Comparison of ENCODE assay signal across 14 cellular contexts in the genomic region with DNA sequence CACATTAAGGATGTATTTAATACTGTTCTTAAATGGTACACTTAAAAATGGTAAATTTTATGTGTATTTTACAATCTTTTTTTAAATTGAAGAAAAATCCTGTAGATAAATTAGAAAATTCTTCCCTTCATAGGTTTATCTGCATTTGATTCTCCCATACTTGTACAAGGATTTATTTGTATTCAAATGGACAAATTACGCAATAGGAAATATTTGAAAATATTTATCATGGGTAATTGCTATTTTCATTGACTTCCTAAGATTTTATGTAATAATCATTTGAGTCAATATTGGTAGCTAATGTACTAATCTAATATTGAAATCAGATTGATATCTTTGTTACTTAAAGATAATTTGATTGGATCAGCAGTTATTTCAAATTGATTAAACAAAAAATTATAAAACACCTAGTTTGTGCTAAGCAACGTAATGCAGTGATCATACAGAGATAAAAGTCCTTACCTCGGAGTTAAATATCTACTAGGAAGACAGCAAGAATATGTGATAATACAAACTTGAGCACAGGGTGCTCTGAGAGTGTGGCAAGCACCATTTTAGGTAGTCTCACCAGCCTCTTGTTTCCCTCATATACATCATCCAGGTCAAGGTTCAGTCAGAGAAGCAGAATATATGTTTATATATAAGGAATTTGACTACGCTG. TPM values are rescaled to one million over a fixed set of nuclear protein-coding genes. Genes with fewer than 3 reads are reported as not detected.
A peak's percentile ranks its signal among the peaks of the same experiment; 100 is the strongest.
DNase-seq lines count a peak whose midpoint lies in the region; ATAC-seq, FAIRE-seq and TF ChIP-seq lines count a peak whose summit lies in the region.
"Had no signal": no experiment of that assay in that cellular context is flagged by ENCODE, and none has a peak within 500 bp of the region (broad histone marks: within the 10 kb centered on the region; RNA-seq: fewer than 3 reads in every experiment).

No MANE protein-coding gene starts in this region.

- DNase-seq in CD4-positive, alpha-beta T cell, result no peak
- DNase-seq in astrocyte (ENCODE audit: low read depth), result no peak
- no peak for DNase-seq in naive B cell
- no peak for DNase-seq in colonic mucosa
- no peak for DNase-seq in effector memory CD8-positive, alpha-beta T cell
- no peak for DNase-seq in anterior cingulate cortex (lab: John Stamatoyannopoulos, UW)
- DNase-seq in mucosa of gallbladder (ENCODE audit: low spot score), result no peak
- DNase-seq: NCI-H1436 treated with DMSO at 0.1 percent for 48 hours, NCI-H2081 had no signal

- H3K4me3 ChIP-seq in astrocyte (ENCODE audit: insufficient read depth, low read depth, low read length), result no peak overlapping the region
- H3K4me3 ChIP-seq in colonic mucosa, result no peak overlapping the region
- H3K4me3 ChIP-seq: BLaER1, HAP-1 had no signal

- POLR2A ChIA-PET in CD4-positive, alpha-beta T cell (lab: Charles Lee), result interaction anchor here (2.3 kb wide), 1 partner anchor 14 kb away, joined by 7 read pairs; no protein-coding TSS in a partner anchor

- no peak overlapping the region for H3K4me3 Mint-ChIP-seq in CD4-positive, alpha-beta T cell
- H3K4me3 Mint-ChIP-seq in astrocyte (ENCODE audit: unreplicated experiment) (no peak overlapping the region), naive B cell (no peak overlapping the region)
- no peak overlapping the region for H3K4me3 Mint-ChIP-seq in effector memory CD8-positive, alpha-beta T cell
- H3K4me3 Mint-ChIP-seq: IgD-negative memory B cell had no signal

- FAIRE-seq in A204.1 (lab: Jason Lieb, UNC) (peak; percentile 3), astrocyte (lab: Jason Lieb, UNC) (no peak)

- ATAC-seq in CD4-positive, alpha-beta T cell (ENCODE audit: poor library complexity), result no peak
- ATAC-seq in naive B cell (ENCODE audit: low read depth in 2 of 2), result no peak
- no peak for ATAC-seq in effector memory CD8-positive, alpha-beta T cell (replicated peaks)

- peak overlapping the region; percentile 3 for H3K4me2 ChIP-seq in astrocyte (ENCODE audit: low read length)
- H3K4me2 ChIP-seq: BLaER1 had no signal

- H3K36me3 ChIP-seq in astrocyte (ENCODE audit: insufficient read depth, low read length), result peaks cover 32% of the 10 kb centered on the region
- peaks cover 7% of the 10 kb centered on the region for H3K36me3 ChIP-seq in colonic mucosa

- no peaks in the 10 kb centered on the region for H3K9me3 ChIP-seq in CD4-positive, alpha-beta T cell (ENCODE audit: control insufficient read depth, low read length)
- H3K9me3 ChIP-seq in astrocyte (ENCODE audit: insufficient read depth, low read depth, low read length) (no peaks in the 10 kb centered on the region), colonic mucosa (no peaks in the 10 kb centered on the region)
- H3K9me3 ChIP-seq: BLaER1, HAP-1 had no signal

- peaks cover 15% of the 10 kb centered on the region for H4K20me1 ChIP-seq in astrocyte (ENCODE audit: insufficient read depth, low read length)
- H4K20me1 ChIP-seq: BLaER1 had no signal

- CTCF ChIA-PET in CD4-positive, alpha-beta T cell (lab: Charles Lee), result no interaction called here

- H3K27me3 ChIP-seq in CD4-positive, alpha-beta T cell (ENCODE audit: control insufficient read depth, insufficient read depth, low read length), result no peaks in the 10 kb centered on the region
- H3K27me3 ChIP-seq in astrocyte (ENCODE audit: insufficient read depth, low read length) (no peaks in the 10 kb centered on the region), colonic mucosa (no peaks in the 10 kb centered on the region)
- H3K27me3 ChIP-seq: BLaER1 had no signal

- peaks cover 9% of the 10 kb centered on the region for H3K4me1 ChIP-seq in astrocyte (ENCODE audit: insufficient read depth, low read length)
- H3K4me1 ChIP-seq in colonic mucosa, result no peaks in the 10 kb centered on the region
- H3K4me1 ChIP-seq: BLaER1, HAP-1 had no signal

- intact Hi-C loops in CD4-positive, alpha-beta T cell (cut with DNase I, micrococcal nuclease), result no loop called here
- intact Hi-C loops in colonic mucosa (cut with DNase I), result no loop called here

- no peaks in the 10 kb centered on the region for H3K27me3 Mint-ChIP-seq in CD4-positive, alpha-beta T cell
- no peaks in the 10 kb centered on the region for H3K27me3 Mint-ChIP-seq in astrocyte (ENCODE audit: low read depth, unreplicated experiment)
- H3K27me3 Mint-ChIP-seq in naive B cell, result no peaks in the 10 kb centered on the region
- H3K27me3 Mint-ChIP-seq in effector memory CD8-positive, alpha-beta T cell, result no peaks in the 10 kb centered on the region
- H3K27me3 Mint-ChIP-seq: IgD-negative memory B cell had no signal

- H3K79me2 ChIP-seq in astrocyte (ENCODE audit: insufficient read depth, low read length), result no peaks in the 10 kb centered on the region

- H3K27ac Mint-ChIP-seq in CD4-positive, alpha-beta T cell, result peak overlapping the region; percentile 18
- H3K27ac Mint-ChIP-seq in astrocyte (ENCODE audit: unreplicated experiment) (no peak overlapping the region), naive B cell (peak overlapping the region in 4 of 6 donors; percentile 19 to 81 (median 60))
- no peak overlapping the region for H3K27ac Mint-ChIP-seq in effector memory CD8-positive, alpha-beta T cell

- H3K27ac ChIP-seq in CD4-positive, alpha-beta T cell (ENCODE audit: low read depth, low read length), result no peak overlapping the region
- no peak overlapping the region for H3K27ac ChIP-seq in astrocyte (ENCODE audit: low read depth, low read length)
- no peak overlapping the region for H3K27ac ChIP-seq in colonic mucosa
- H3K27ac ChIP-seq: BLaER1 had no signal

- peaks cover 78% of the 10 kb centered on the region for H3K36me3 Mint-ChIP-seq in CD4-positive, alpha-beta T cell (ENCODE audit: low read depth)
- peaks cover 3% of the 10 kb centered on the region for H3K36me3 Mint-ChIP-seq in astrocyte (ENCODE audit: low read depth, unreplicated experiment)
- peaks cover 33% of the 10 kb centered on the region in 2 donors for H3K36me3 Mint-ChIP-seq in naive B cell
- peaks cover 47% of the 10 kb centered on the region for H3K36me3 Mint-ChIP-seq in effector memory CD8-positive, alpha-beta T cell (ENCODE audit: insufficient read depth)

- H3K4me1 Mint-ChIP-seq in CD4-positive, alpha-beta T cell (ENCODE audit: low read depth), result peaks cover 23% of the 10 kb centered on the region
- H3K4me1 Mint-ChIP-seq in astrocyte (ENCODE audit: low read depth, unreplicated experiment), result no peaks in the 10 kb centered on the region
- H3K4me1 Mint-ChIP-seq in naive B cell, result peaks cover 2 to 19% (median 10%) of the 10 kb centered on the region in 3 donors
- H3K4me1 Mint-ChIP-seq in effector memory CD8-positive, alpha-beta T cell (ENCODE audit: low read depth in 2 of 2), result peaks cover 8 to 13% of the 10 kb centered on the region in 2 donors

- no peak for TF ChIP-seq CTCF in CD4-positive, alpha-beta T cell (IDR thresholded peaks at IDR 0.05)
- TF ChIP-seq CTCF in astrocyte (IDR thresholded peaks at IDR 0.05; ENCODE audit: insufficient read depth, low read depth, low read length) (no peak), colonic mucosa (IDR thresholded peaks at IDR 0.05) (no peak)

- no peaks in the 10 kb centered on the region for H3K9me3 Mint-ChIP-seq in CD4-positive, alpha-beta T cell
- H3K9me3 Mint-ChIP-seq in astrocyte (ENCODE audit: unreplicated experiment), result no peaks in the 10 kb centered on the region
- H3K9me3 Mint-ChIP-seq in naive B cell, result no peaks in the 10 kb centered on the region
- no peaks in the 10 kb centered on the region for H3K9me3 Mint-ChIP-seq in effector memory CD8-positive, alpha-beta T cell
- H3K9me3 Mint-ChIP-seq: IgD-negative memory B cell had no signal

- H2AFZ ChIP-seq in astrocyte (ENCODE audit: low read depth, low read length), result no peak overlapping the region

- H3K9ac ChIP-seq in astrocyte (ENCODE audit: low read length) (no peak overlapping the region), colonic mucosa (ENCODE audit: low read depth in 2 of 2, low read length in 2 of 2) (no peak overlapping the region)
- H3K9ac ChIP-seq: BLaER1 had no signal

RNA-seq across cellular contexts. Expression of gene C1orf162, which starts 11.3 kb away (rescaled TPM):
- 10 to 100 TPM; 21.0 to 22.1 TPM for total RNA-seq in CD4-positive, alpha-beta T cell
- 0.75 TPM in 1 of 2 replicates, not detected in the other for total RNA-seq in astrocyte
- 100 to 1,000 TPM; 349 to 661 (median 403) TPM for polyA plus RNA-seq in naive B cell (ENCODE audit: low read depth in 6 of 6)
- total RNA-seq in colonic mucosa, result 1 to 10 TPM; 2.8 to 3.3 TPM
- 17.2 TPM for total RNA-seq in mucosa of gallbladder
- total RNA-seq: SK-MEL-5 had no signal

RNA-seq across cellular contexts. Expression of gene ATP5PB, which starts 13.2 kb away (rescaled TPM):
- 10 to 100 TPM; 47.3 to 51.5 TPM for total RNA-seq in CD4-positive, alpha-beta T cell
- total RNA-seq in astrocyte (196 and 214 TPM in 2 replicates), colonic mucosa (100 to 1,000 TPM; 488 to 502 TPM), mucosa of gallbladder (192 TPM)
- 100 to 1,000 TPM; 356 to 441 (median 405) TPM for polyA plus RNA-seq in naive B cell (ENCODE audit: low read depth in 6 of 6)

RNA-seq across cellular contexts. Expression of gene WDR77, which starts 13.4 kb away (rescaled TPM):
- 10 to 100 TPM; 12.4 to 15.1 TPM for total RNA-seq in CD4-positive, alpha-beta T cell
- 39.3 and 49.1 TPM in 2 replicates for total RNA-seq in astrocyte
- polyA plus RNA-seq in naive B cell (ENCODE audit: low read depth in 6 of 6), result 10 to 100 TPM; 46.4 to 61.2 (median 54.8) TPM
- 10 to 100 TPM; 19.9 to 42.0 TPM for total RNA-seq in colonic mucosa
- total RNA-seq in mucosa of gallbladder, result 25.6 TPM

RNA-seq across cellular contexts. Expression of gene OVGP1, which starts 35.0 kb away (rescaled TPM):
- 10 to 100 TPM; 10.2 to 11.7 TPM for total RNA-seq in CD4-positive, alpha-beta T cell
- total RNA-seq in astrocyte (1.2 and 2.3 TPM in 2 replicates), colonic mucosa (1 to 10 TPM; 1.7 to 2.2 TPM), mucosa of gallbladder (1.2 TPM)
- polyA plus RNA-seq in naive B cell (ENCODE audit: low read depth in 6 of 6), result 1 to 10 TPM in 2 of 6 donors, under 1 TPM in 4; 0.51 to 2.7 (median 0.71) TPM

RNA-seq across cellular contexts. Expression of gene ADORA3, which starts 40.9 kb away (rescaled TPM):
- not detected for total RNA-seq in CD4-positive, alpha-beta T cell
- total RNA-seq in astrocyte (not detected in 2 replicates), colonic mucosa (1 to 10 TPM; 1.2 to 1.3 TPM), mucosa of gallbladder (15.8 TPM)
- under 1 TPM in 2 of 6 donors, not detected in 4; 0.23 to 0.39 TPM for polyA plus RNA-seq in naive B cell (ENCODE audit: low read depth in 6 of 6)
- total RNA-seq: SK-MEL-5 had no signal

Comparison
In these comparisons a context has a peak if more than half of its experiments do, and no peak if none do; other contexts are left out.
1. H3K27ac Mint-ChIP-seq: peak in CD4-positive, alpha-beta T cell (single experiment) and naive B cell (4 of 6); none in astrocyte (single experiment) and effector memory CD8-positive, alpha-beta T cell (0 of 2).